27 cellular contexts compared by ENCODE assay signal in genomic region chr2:48001498-48001897, GRCh38.
"Had no signal": no experiment of that assay in that cellular context is flagged by ENCODE, and none has a peak within 500 bp of the region (broad histone marks: within the 10 kb centered on the region; RNA-seq: fewer than 3 reads in every experiment).

No MANE protein-coding gene starts in this region.

- H3K36me3 Mint-ChIP-seq: mesothelial cell of epicardium; naive B cell; natural killer cell; stimulated activated memory B cell treated with anti-CD40 and anti-IgM and Interleukin-4, amounts not matched to agents 10 μg/mL and 1 μg/mL and 100 μg/mL, for 72 hours had no signal

- H3K27ac Mint-ChIP-seq: mesothelial cell of epicardium; natural killer cell; nephron progenitor cell; stimulated activated memory B cell treated with anti-CD40 and anti-IgM and Interleukin-4, amounts not matched to agents 10 μg/mL and 1 μg/mL and 100 μg/mL, for 72 hours had no signal

- H3K4me3 Mint-ChIP-seq: mesothelial cell of epicardium; naive B cell; natural killer cell; nephron progenitor cell; stimulated activated memory B cell treated with anti-CD40 and anti-IgM and Interleukin-4, amounts not matched to agents 10 μg/mL and 1 μg/mL and 100 μg/mL, for 72 hours had no signal

- H3K27me3 Mint-ChIP-seq: stimulated activated memory B cell treated with anti-CD40 and anti-IgM and Interleukin-4, amounts not matched to agents 10 μg/mL and 1 μg/mL and 100 μg/mL, for 72 hours had no signal

- H3K4me1 Mint-ChIP-seq: mesothelial cell of epicardium; natural killer cell; nephron progenitor cell; stimulated activated memory B cell treated with anti-CD40 and anti-IgM and Interleukin-4, amounts not matched to agents 10 μg/mL and 1 μg/mL and 100 μg/mL, for 72 hours had no signal

- ATAC-seq: heart right ventricle; left lung; natural killer cell; stimulated activated memory B cell treated with anti-CD40 and anti-IgM and Interleukin-4, amounts not matched to agents 10 μg/mL and 1 μg/mL and 100 μg/mL, for 72 hours; stimulated activated naive CD8-positive, alpha-beta T cell treated with anti-CD3 and anti-CD28 coated beads, Interleukin-15, Interleukin-2, amounts not matched to agents 100 U/mL and 50 U/mL, for 24 hours; upper lobe of right lung had no signal

- H3K27me3 ChIP-seq: hepatocyte, left lung, right atrium auricular region, right lobe of liver, stomach, tibial artery, upper lobe of right lung had no signal

- FAIRE-seq: urothelium cell line had no signal

- DNase-seq: heart right ventricle; islet precursor cell; left lung; mesendoderm; naive B cell; natural killer cell; nephron progenitor cell; nucleus accumbens; right lobe of liver; stimulated activated CD4-positive, alpha-beta T cell treated with anti-CD3 and anti-CD28 coated beads, Interleukin-1b, Interleukin-23, amount 100 ng/mL, for 48 hours; stimulated activated CD4-positive, alpha-beta T cell treated with anti-CD3 and anti-CD28 coated beads, Interleukin-2, amount 100 ng/mL, for 48 hours; stimulated activated CD4-positive, alpha-beta T cell treated with anti-CD3 and anti-CD28 coated beads, Interleukin-4, amount 100 ng/mL, for 4 hours; stimulated activated CD8-positive, alpha-beta memory T cell treated with anti-CD3 and anti-CD28 coated beads, Interleukin-4, amount 100 ng/mL, for 48 hours; stimulated activated naive CD8-positive, alpha-beta T cell treated with anti-CD3 and anti-CD28 coated beads, Interleukin-15, Interleukin-2, amounts not matched to agents 100 U/mL and 50 U/mL, for 24 hours; stomach; tibial artery; trophoblast cell; upper lobe of right lung had no signal

- H3K9me3 ChIP-seq: heart right ventricle, left lung, right atrium auricular region, right lobe of liver, stomach, thoracic aorta, tibial artery, upper lobe of right lung had no signal

- H3K4me3 ChIP-seq: heart right ventricle, hepatocyte, left lung, lung, right atrium auricular region, right lobe of liver, smooth muscle cell, stomach, thoracic aorta, tibial artery, upper lobe of right lung had no signal

- H3K36me3 ChIP-seq: heart right ventricle, left lung, right atrium auricular region, right lobe of liver, stomach, thoracic aorta, tibial artery, upper lobe of right lung had no signal

- H3K9me3 Mint-ChIP-seq: mesothelial cell of epicardium, natural killer cell, nephron progenitor cell had no signal

- H3K27ac ChIP-seq: heart right ventricle, hepatocyte, left lung, parathyroid adenoma, right atrium auricular region, right lobe of liver, stomach, thoracic aorta, tibial artery, upper lobe of right lung had no signal

- H3K79me2 ChIP-seq: hepatocyte, parathyroid adenoma had no signal

- H2AFZ ChIP-seq: hepatocyte, parathyroid adenoma had no signal

- H3K9ac ChIP-seq: parathyroid adenoma had no signal

- H3K4me2 ChIP-seq: hepatocyte, smooth muscle cell had no signal

- H3K4me1 ChIP-seq: heart right ventricle, left lung, parathyroid adenoma, right atrium auricular region, right lobe of liver, stomach, tibial artery, upper lobe of right lung had no signal
